ENCODE assay signal across 8 cellular contexts in the genomic region with DNA sequence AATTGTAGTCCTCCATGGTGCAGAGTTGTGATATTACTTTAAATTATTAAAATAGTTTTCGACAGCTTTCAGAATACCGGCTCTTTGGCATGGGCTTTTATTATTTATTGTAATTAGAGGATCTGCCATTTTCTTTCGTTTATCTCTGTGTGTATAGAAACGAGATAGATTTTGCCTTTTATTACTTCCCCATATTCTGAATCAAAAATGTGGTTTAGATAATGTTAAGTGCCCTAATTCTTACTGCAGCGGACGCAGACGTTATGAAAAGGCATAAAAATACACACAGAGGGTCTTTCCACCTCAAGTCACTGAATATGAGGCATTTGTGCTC. TPM values are rescaled to one million over a fixed set of nuclear protein-coding genes. Genes with fewer than 3 reads are reported as not detected.
DNase-seq lines count a peak whose midpoint lies in the region; ATAC-seq and TF ChIP-seq lines count a peak whose summit lies in the region.

No MANE protein-coding gene starts in this region.

- H2AFZ ChIP-seq in GM23248, result peak overlapping the region; percentile 100

- H3K4me1 ChIP-seq in GM23248 (ENCODE audit: insufficient read depth), result peaks cover 36% of the 10 kb centered on the region
- peaks cover 15 to 29% (median 22%) of the 10 kb centered on the region in 3 donors for H3K4me1 ChIP-seq in skeletal muscle tissue (ENCODE audit: control insufficient read depth in 3 of 3, insufficient read depth in 3 of 3, low read length in 3 of 3)

- TF ChIP-seq CTCF in fibroblast of the aortic adventitia (IDR thresholded peaks at IDR 0.05; ENCODE audit: insufficient read depth, low read length), result no peak

- H3K36me3 ChIP-seq in GM23248 (ENCODE audit: low read depth) (no peaks in the 10 kb centered on the region), skeletal muscle tissue (ENCODE audit: control insufficient read depth in 3 of 3, insufficient read depth in 3 of 3, low read length in 3 of 3) (no peaks in the 10 kb centered on the region)

- no peaks in the 10 kb centered on the region for H4K20me1 ChIP-seq in GM23248 (ENCODE audit: insufficient read depth)

- in situ Hi-C loops in GM23248 (cut with MboI), result no loop called here

- H3K36me3 Mint-ChIP-seq in T-helper 17 cell (ENCODE audit: low read depth), result peaks cover 4% of the 10 kb centered on the region

- peak overlapping the region; percentile 98 for H3K4me3 ChIP-seq in GM23248
- peak overlapping the region; percentile 43 for H3K4me3 ChIP-seq in fibroblast of the aortic adventitia (ENCODE audit: low read depth, low read length)
- H3K4me3 ChIP-seq in skeletal muscle tissue (ENCODE audit: low read length in 3 of 3), result peak overlapping the region; percentile 79 to 99 (median 88)

- H3K9me3 ChIP-seq in GM23248 (ENCODE audit: low read depth) (no peaks in the 10 kb centered on the region), T-helper 17 cell (ENCODE audit: control insufficient read depth, low read length, poor library complexity, severe bottlenecking) (no peaks in the 10 kb centered on the region), skeletal muscle tissue (ENCODE audit: control insufficient read depth in 3 of 3, low read length in 3 of 3) (no peaks in the 10 kb centered on the region)

- peak overlapping the region; percentile 100 for H3K4me2 ChIP-seq in GM23248 (ENCODE audit: unreplicated experiment)

- H3K27me3 Mint-ChIP-seq in T-helper 17 cell, result no peaks in the 10 kb centered on the region

- H3K9ac ChIP-seq in GM23248, result peak overlapping the region; percentile 90
- peak overlapping the region; percentile 58 to 87 (median 71) for H3K9ac ChIP-seq in skeletal muscle tissue (ENCODE audit: low read depth in 1 of 3, low read length in 3 of 3)

- peak overlapping the region; percentile 93 for H3K4me3 Mint-ChIP-seq in T-helper 17 cell

- H3K27ac ChIP-seq in GM23248 (peak overlapping the region; percentile 77), skeletal muscle tissue (ENCODE audit: low read depth, low read length) (peak overlapping the region; percentile 96)

- no peaks in the 10 kb centered on the region for H3K27me3 ChIP-seq in GM23248 (replicated peaks; ENCODE audit: insufficient read depth)
- no peaks in the 10 kb centered on the region for H3K27me3 ChIP-seq in skeletal muscle tissue (ENCODE audit: control insufficient read depth in 3 of 3, insufficient read depth in 3 of 3, low read length in 3 of 3)

- DNase-seq in GM23248 (no peak), T-helper 17 cell (no peak), fibroblast of the aortic adventitia (ENCODE audit: low read depth) (no peak), OCI-M2 (lab: John Stamatoyannopoulos, UW; ENCODE audit: unreplicated experiment) (no peak), inferior parietal cortex (ENCODE audit: extremely low spot score) (no peak), NOMO-1 treated with DMSO at 0.1 percent for 48 hours (lab: John Stamatoyannopoulos, UW; ENCODE audit: unreplicated experiment) (no peak)

- H3F3A ChIP-seq in GM23248 (ENCODE audit: insufficient read depth), result peaks cover 44% of the 10 kb centered on the region

- 2 to 3% methylated on average over 7 of the region's 7 CpGs for WGBS in GM23248 (ENCODE audit: low coverage in 1 of 2, low lambda C conversion rate in 2 of 2, missing lambda C conversion rate in 2 of 2), 2 experiments

- no peaks in the 10 kb centered on the region for H3K9me2 ChIP-seq in GM23248 (ENCODE audit: insufficient read depth)

- ATAC-seq in T-helper 17 cell (no peak), GM19351 (IDR thresholded peaks at IDR 0.05; ENCODE audit: unreplicated experiment) (no peak)

- H3K79me2 ChIP-seq in GM23248 (ENCODE audit: insufficient read depth), result peaks cover 27% of the 10 kb centered on the region

- peaks cover 36% of the 10 kb centered on the region for H3K4me1 Mint-ChIP-seq in T-helper 17 cell

- H3K27ac Mint-ChIP-seq in T-helper 17 cell, result peak overlapping the region; percentile 93

RNA-seq across cellular contexts. Expression of a gene that starts 1.9 kb away (rescaled TPM):
- total RNA-seq in GM23248 (2014; rRNA removed; shearing (Covaris generic)), result 56.7 and 60.6 TPM in 2 replicates
- polyA plus RNA-seq in GM23248 (2016; fragmentation: Nextera tagmentation; extraction: Ambion mirVana), result 76.8 and 78.8 TPM in 2 replicates
- 10 to 100 TPM; 58.2 to 67.6 TPM for total RNA-seq in T-helper 17 cell
- total RNA-seq in fibroblast of the aortic adventitia (ENCODE audit: low replicate concordance), result 51.0 and 87.9 TPM in 2 replicates
- 27.7 TPM for total RNA-seq in skeletal muscle tissue

Comparison
In these comparisons a context has a peak if more than half of its experiments do, and no peak if none do; other contexts are left out.
1. H3K4me3 ChIP-seq: peak in every context shown above with its lines; median percentile 98 in GM23248; 88 in skeletal muscle tissue; 43 in fibroblast of the aortic adventitia.